19 cellular contexts compared by ENCODE assay signal in the genomic region with DNA sequence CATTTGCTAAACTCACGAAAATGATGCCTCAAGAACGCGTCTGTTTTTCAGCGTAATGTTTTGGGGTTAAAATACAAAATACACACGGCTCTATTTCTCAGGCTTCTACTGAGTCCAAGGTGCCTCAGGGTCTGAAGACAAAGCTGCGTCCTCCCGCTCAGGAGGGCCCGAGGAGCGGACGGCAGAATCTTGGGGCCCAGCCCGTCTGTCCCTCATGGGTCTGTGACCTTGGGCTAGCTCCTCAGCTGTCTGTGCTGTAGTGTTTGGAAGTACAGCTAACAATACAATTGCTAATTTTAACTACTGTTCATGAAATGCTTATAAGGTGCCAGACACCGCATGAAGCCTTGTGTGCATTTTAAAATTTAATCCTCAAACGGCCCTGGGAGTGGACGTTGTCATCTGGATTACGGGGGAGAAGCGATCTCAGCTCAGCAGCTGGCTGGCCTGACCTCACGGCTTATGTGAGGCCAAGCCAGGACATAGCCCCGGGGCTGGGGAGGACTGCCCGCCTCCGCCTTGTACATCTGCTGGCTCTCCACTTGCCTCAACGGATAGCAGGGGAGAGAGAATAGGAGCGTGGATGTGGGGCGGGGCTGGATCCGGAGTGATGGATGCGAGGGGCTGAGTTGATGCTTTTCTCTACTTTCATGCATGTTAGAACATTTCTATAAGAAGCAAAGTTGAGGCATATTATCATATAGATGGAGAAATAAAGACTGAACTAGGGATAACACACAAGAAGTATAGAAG.
DNase-seq lines count a peak whose midpoint lies in the region; TF ChIP-seq lines count a peak whose summit lies in the region.
"Had no signal": no experiment of that assay in that cellular context is flagged by ENCODE, and none has a peak within 500 bp of the region (broad histone marks: within the 10 kb centered on the region; RNA-seq: fewer than 3 reads in every experiment).

No MANE protein-coding gene starts in this region.

- intact Hi-C loops in sigmoid colon (cut with DNase I), result no loop called here

- no peak for TF ChIP-seq POLR2A in sigmoid colon (IDR thresholded peaks at IDR 0.05)

- H3K36me3 ChIP-seq in WERI-Rb-1, result no peaks in the 10 kb centered on the region
- H3K36me3 ChIP-seq in sigmoid colon, result no peaks in the 10 kb centered on the region

- 78 to 80% methylated on average over 25 of the region's 25 CpGs for WGBS in sigmoid colon, 2 donors

- H3K9me3 ChIP-seq in WERI-Rb-1 (ENCODE audit: severe bottlenecking) (no peaks in the 10 kb centered on the region), sigmoid colon (no peaks in the 10 kb centered on the region)

- no peaks in the 10 kb centered on the region for H3K27me3 Mint-ChIP-seq in activated naive CD4-positive, alpha-beta T cell treated with anti-CD3 and anti-CD28 coated beads, Interleukin-2, amount 10 ng/mL, durations not matched to agents 7 days and 5 days
- H3K27me3 Mint-ChIP-seq: IgD-negative memory B cell had no signal

- no peak for TF ChIP-seq EP300 in sigmoid colon (IDR thresholded peaks at IDR 0.05)

- DNase-seq in activated effector memory CD4-positive, alpha-beta T cell treated with anti-CD3 and anti-CD28 coated beads, Interleukin-2, amount 50 U/mL, for 16 hours, result peak; percentile 49
- DNase-seq in activated effector memory CD4-positive, alpha-beta T cell treated with Interleukin-2 at 50 U/mL for 16 hours, result no peak
- DNase-seq in WERI-Rb-1 (peak; percentile 95), mesenteric fat pad (ENCODE audit: low spot score) (peak; percentile 55), sigmoid colon (peak; percentile 45), G401 (ENCODE audit: low spot score) (no peak), NCI-H1105 treated with DMSO at 0.1 percent for 48 hours (lab: John Stamatoyannopoulos, UW) (no peak)
- DNase-seq in activated naive CD4-positive, alpha-beta T cell treated with anti-CD3 and anti-CD28 coated beads, Interleukin-2, amount 10 ng/mL, durations not matched to agents 7 days and 5 days, result no peak
- DNase-seq: GF-D8, NCI-H1417, NCI-H1694 treated with DMSO at 0.1 percent for 48 hours, NCI-H2107, NCI-H446 treated with DMSO at 0.1 percent for 48 hours, NCI-H526 treated with DMSO at 0.1 percent for 48 hours, PC-9, RPMI8226, SHP77 had no signal

- H3K4me1 Mint-ChIP-seq in activated naive CD4-positive, alpha-beta T cell treated with anti-CD3 and anti-CD28 coated beads, Interleukin-2, amount 10 ng/mL, durations not matched to agents 7 days and 5 days, result no peaks in the 10 kb centered on the region
- H3K4me1 Mint-ChIP-seq: IgD-negative memory B cell had no signal

- H3K27ac ChIP-seq in WERI-Rb-1 (peak overlapping the region; percentile 95), sigmoid colon (no peak overlapping the region)
- H3K27ac ChIP-seq: C4-2B, PC-9 had no signal

- no peak overlapping the region for H3K27ac Mint-ChIP-seq in activated naive CD4-positive, alpha-beta T cell treated with anti-CD3 and anti-CD28 coated beads, Interleukin-2, amount 10 ng/mL, durations not matched to agents 7 days and 5 days
- H3K27ac Mint-ChIP-seq: IgD-negative memory B cell had no signal

- CTCF ChIA-PET in activated naive CD4-positive, alpha-beta T cell treated with anti-CD3 and anti-CD28 coated beads, Interleukin-2, amount 10 ng/mL, durations not matched to agents 7 days and 5 days (lab: Charles Lee), result no interaction called here

- H3K36me3 Mint-ChIP-seq in activated naive CD4-positive, alpha-beta T cell treated with anti-CD3 and anti-CD28 coated beads, Interleukin-2, amount 10 ng/mL, durations not matched to agents 7 days and 5 days, result no peaks in the 10 kb centered on the region
- H3K36me3 Mint-ChIP-seq: IgD-negative memory B cell had no signal

- TF ChIP-seq CTCF in WERI-Rb-1 (IDR thresholded peaks at IDR 0.05; ENCODE audit: low read depth, low read length) (no peak), sigmoid colon (IDR thresholded peaks at IDR 0.05) (no peak)

- H3K9me3 Mint-ChIP-seq in activated naive CD4-positive, alpha-beta T cell treated with anti-CD3 and anti-CD28 coated beads, Interleukin-2, amount 10 ng/mL, durations not matched to agents 7 days and 5 days, result peaks cover 4% of the 10 kb centered on the region

- no peaks in the 10 kb centered on the region for H3K4me1 ChIP-seq in sigmoid colon

- H3K4me3 ChIP-seq in WERI-Rb-1 (ENCODE audit: low read depth, low read length) (no peak overlapping the region; the same call in 1 of the 2 replicates), sigmoid colon (no peak overlapping the region)
- H3K4me3 ChIP-seq: PC-9 had no signal

- H3K4me3 Mint-ChIP-seq in activated naive CD4-positive, alpha-beta T cell treated with anti-CD3 and anti-CD28 coated beads, Interleukin-2, amount 10 ng/mL, durations not matched to agents 7 days and 5 days, result no peak overlapping the region
- H3K4me3 Mint-ChIP-seq: IgD-negative memory B cell had no signal

- in situ Hi-C loops in G401 (cut with HindIII; ENCODE audit: low sequenced_read_pairs), result no loop called here

- no peaks in the 10 kb centered on the region for H3K27me3 ChIP-seq in WERI-Rb-1 (ENCODE audit: insufficient read depth, low read depth, severe bottlenecking)
- H3K27me3 ChIP-seq in sigmoid colon, result no peaks in the 10 kb centered on the region

Comparison
In these comparisons a context has a peak if more than half of its experiments do, and no peak if none do; other contexts are left out.
1. DNase-seq: peak in activated effector memory CD4-positive, alpha-beta T cell treated with anti-CD3 and anti-CD28 coated beads, Interleukin-2, amount 50 U/mL, for 16 hours (single experiment), WERI-Rb-1 (single experiment), mesenteric fat pad (single experiment) and sigmoid colon (single experiment); none in activated effector memory CD4-positive, alpha-beta T cell treated with Interleukin-2 at 50 U/mL for 16 hours (single experiment), G401 (single experiment), activated naive CD4-positive, alpha-beta T cell treated with anti-CD3 and anti-CD28 coated beads, Interleukin-2, amount 10 ng/mL, durations not matched to agents 7 days and 5 days (single experiment) and NCI-H1105 treated with DMSO at 0.1 percent for 48 hours (single experiment).